Comparison of ENCODE assay signal across 14 cellular contexts in genomic region chr14:103232831-103233319, GRCh38.
DNase-seq lines count a peak whose midpoint lies in the region; ATAC-seq lines count a peak whose summit lies in the region.
"Had no signal": no experiment of that assay in that cellular context is flagged by ENCODE, and none has a peak within 500 bp of the region (broad histone marks: within the 10 kb centered on the region; RNA-seq: fewer than 3 reads in every experiment).

No MANE protein-coding gene starts in this region.

- ATAC-seq in GM18868 (IDR thresholded peaks at IDR 0.05; ENCODE audit: unreplicated experiment) = no peak
- ATAC-seq: activated CD4-positive, CD25-positive, alpha-beta regulatory T cell treated with anti-CD3 and anti-CD28 coated beads, Interleukin-2, amount 50 U/mL, for 24 hours; gastrocnemius medialis had no signal

- DNase-seq in DMS 273 (lab: John Stamatoyannopoulos, UW; ENCODE audit: unreplicated experiment) = peak; percentile 63
- DNase-seq in DMS 273 treated with DMSO at 0.1 percent for 48 hours (lab: John Stamatoyannopoulos, UW) = no peak
- peak; percentile 22 for DNase-seq in NCI-H1105 (lab: John Stamatoyannopoulos, UW)
- peak; percentile 63 for DNase-seq in NCI-H510A treated with DMSO at 0.1 percent for 48 hours (lab: John Stamatoyannopoulos, UW)
- peak; percentile 85 for DNase-seq in mesenteric fat pad (ENCODE audit: low spot score)
- no peak for DNase-seq in UCSD-AML1 (lab: John Stamatoyannopoulos, UW; ENCODE audit: unreplicated experiment)
- DNase-seq in D341Med (ENCODE audit: low spot score) = no peak
- DNase-seq: DND-41, gastrocnemius medialis, OCI-M1, spleen, testis had no signal

Comparison
In these comparisons a context has a peak if more than half of its experiments do, and no peak if none do; other contexts are left out.
1. DNase-seq: peak in DMS 273 (single experiment), NCI-H1105 (single experiment), NCI-H510A treated with DMSO at 0.1 percent for 48 hours (single experiment) and mesenteric fat pad (single experiment); none in DMS 273 treated with DMSO at 0.1 percent for 48 hours (single experiment), UCSD-AML1 (single experiment) and D341Med (single experiment).